Comparison of ENCODE assay signal across 1 cellular context in genomic region chr19:42283248-42284065, GRCh38.
TF ChIP-seq lines count a peak whose summit lies in the region.

No MANE protein-coding gene starts in this region.

TF ChIP-seq in liver, 16 proteins besides CTCF, POLR2A, EP300 and RAD21 (continued from another document):
- no peak for TF ChIP-seq REST (IDR thresholded peaks at IDR 0.05)
- TF ChIP-seq FOXA1 (IDR thresholded peaks at IDR 0.05): no peak
